Comparison of ENCODE assay signal across 9 cellular contexts in the genomic region with DNA sequence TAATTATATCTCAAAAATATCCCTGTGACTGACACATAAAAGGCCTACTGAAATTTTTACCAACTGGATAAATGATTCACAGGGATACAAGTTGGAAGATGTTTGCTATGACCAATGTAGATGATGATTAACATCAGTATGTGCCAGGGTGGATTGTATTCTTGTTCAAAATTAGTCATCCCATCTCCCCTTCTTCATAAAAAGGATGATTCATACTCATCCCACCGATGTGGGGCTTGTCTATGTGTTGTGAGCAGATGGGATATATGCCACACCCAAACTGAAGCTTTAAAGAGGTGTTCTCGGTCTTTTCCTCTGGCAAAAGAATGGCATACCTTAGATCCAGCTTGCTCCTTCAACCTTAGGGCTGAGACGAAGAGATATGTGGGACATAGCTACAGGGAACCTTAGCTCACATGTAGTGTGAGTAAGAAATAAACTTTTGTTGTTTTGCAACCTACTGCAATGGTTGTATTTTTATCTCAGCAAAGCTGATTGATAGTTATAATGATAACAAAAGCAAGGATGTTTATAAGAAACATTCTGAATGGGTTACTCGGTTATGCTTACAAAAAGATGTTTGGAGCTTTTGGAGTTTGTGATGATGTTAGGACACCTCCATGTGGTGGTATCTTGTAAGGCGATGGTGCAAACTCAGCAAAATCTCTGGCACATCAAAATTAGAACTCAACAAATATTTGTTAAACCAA. TPM values are rescaled to one million over a fixed set of nuclear protein-coding genes. Genes with fewer than 3 reads are reported as not detected.
A peak's percentile ranks its signal among the peaks of the same experiment; 100 is the strongest.
DNase-seq lines count a peak whose midpoint lies in the region; ATAC-seq, FAIRE-seq and TF ChIP-seq lines count a peak whose summit lies in the region.
"Had no signal": no experiment of that assay in that cellular context is flagged by ENCODE, and none has a peak within 500 bp of the region (broad histone marks: within the 10 kb centered on the region; RNA-seq: fewer than 3 reads in every experiment).

No MANE protein-coding gene starts in this region.

- H3K79me2 ChIP-seq in HCT116 (ENCODE audit: insufficient read depth, low read length) = no peaks in the 10 kb centered on the region

- H2AFZ ChIP-seq in HCT116 (ENCODE audit: low read depth, low read length, poor library complexity, severe bottlenecking) = peak overlapping the region; percentile 11

- no peak overlapping the region for H3K9ac ChIP-seq in HCT116 (ENCODE audit: low read length)

- peak; percentile 60 for TF ChIP-seq RAD21 in HCT116 (IDR thresholded peaks at IDR 0.05; ENCODE audit: low read depth)

- RAD21 ChIA-PET in HCT116 (lab: Charles Lee; ENCODE audit: low non-redundant PET in 1 of 2, low total read pairs in 2 of 2, uncharacterized antibody in 2 of 2, unreplicated experiment in 2 of 2) = no interaction called here

- in situ Hi-C loops in HAP-1 (cut with MboI; ENCODE audit: low sequenced_read_pairs) = no loop called here

- DNase-seq in NCI-H1417 (lab: John Stamatoyannopoulos, UW) (peak in 2 of 3 experiments; percentile 3 to 32), NCI-H1417 treated with DMSO at 0.1 percent for 48 hours (lab: John Stamatoyannopoulos, UW) (no peak), HCT116 (ENCODE audit: low read depth, low spot score) (peak; percentile 62), NCI-H446 treated with DMSO at 0.1 percent for 48 hours (lab: John Stamatoyannopoulos, UW) (peak; percentile 33), epithelial cell of proximal tubule (ENCODE audit: low read depth) (peak; percentile 81), small intestine (peak; percentile 20), uterus (no peak), HAP-1 (ENCODE audit: low spot score in 2 of 2) (no peak)

- H3K36me3 ChIP-seq in HCT116 (ENCODE audit: control insufficient read depth in 1 of 2, insufficient read depth in 2 of 2, low read length in 2 of 2) = no peaks in the 10 kb centered on the region
- H3K36me3 ChIP-seq in small intestine (ENCODE audit: control insufficient read depth in 2 of 2, insufficient read depth in 2 of 2, low read length in 2 of 2) = no peaks in the 10 kb centered on the region
- H3K36me3 ChIP-seq in uterus = no peaks in the 10 kb centered on the region
- H3K36me3 ChIP-seq in HAP-1 (replicated peaks) = no peaks in the 10 kb centered on the region

- peak overlapping the region in 1 of 2 experiments; percentile 1; a peak in 1 of 4 replicates for H3K4me3 ChIP-seq in HCT116 (replicated peaks in 1 of 2; ENCODE audit: low read depth in 1 of 2, low read length in 2 of 2)
- peak overlapping the region; percentile 22 for H3K4me3 ChIP-seq in epithelial cell of proximal tubule (ENCODE audit: low read depth, low read length)
- H3K4me3 ChIP-seq in small intestine (ENCODE audit: low read depth in 1 of 2, low read length in 2 of 2) = no peak overlapping the region
- H3K4me3 ChIP-seq in uterus = no peak overlapping the region
- H3K4me3 ChIP-seq in HAP-1 = no peak overlapping the region

- ATAC-seq in HCT116 = peak; percentile 80

- no peak for FAIRE-seq in small intestine (lab: Jason Lieb, UNC)

- no peaks in the 10 kb centered on the region for H3K9me2 ChIP-seq in HCT116 (ENCODE audit: insufficient read depth)

- H3K27ac ChIP-seq in HCT116 (ENCODE audit: low read depth, low read length) (no peak overlapping the region), small intestine (ENCODE audit: low read depth in 1 of 2, low read length in 1 of 2) (no peak overlapping the region), uterus (no peak overlapping the region)

- H3K9me3 ChIP-seq in HCT116 (ENCODE audit: control insufficient read depth in 1 of 2, insufficient read depth in 1 of 2, low read depth in 1 of 2, low read length in 2 of 2) = no peaks in the 10 kb centered on the region
- H3K9me3 ChIP-seq in small intestine (ENCODE audit: control insufficient read depth, low read depth) = no peaks in the 10 kb centered on the region
- H3K9me3 ChIP-seq in uterus = no peaks in the 10 kb centered on the region
- no peaks in the 10 kb centered on the region for H3K9me3 ChIP-seq in HAP-1

- CTCF ChIA-PET in HCT116 (lab: Charles Lee) = interaction anchor here (0.9 to 1.3 kb wide), 4 partner anchors 9 to 510 kb away, joined by 3 read pairs; no protein-coding TSS in a partner anchor

- H3K27me3 ChIP-seq in HCT116 (ENCODE audit: insufficient read depth, low read length) (no peaks in the 10 kb centered on the region), small intestine (ENCODE audit: control insufficient read depth in 2 of 2, insufficient read depth in 2 of 2, low read length in 2 of 2) (no peaks in the 10 kb centered on the region), uterus (no peaks in the 10 kb centered on the region), HAP-1 (ENCODE audit: low read depth) (no peaks in the 10 kb centered on the region)

- H3K4me1 ChIP-seq in HCT116 (ENCODE audit: control insufficient read depth in 1 of 2, insufficient read depth in 2 of 2, low read length in 2 of 2) = peaks cover 0 to 16% of the 10 kb centered on the region in 2 experiments; a peak in 2 of 4 replicates
- no peaks in the 10 kb centered on the region for H3K4me1 ChIP-seq in small intestine (ENCODE audit: control insufficient read depth in 2 of 2, insufficient read depth in 1 of 2, low read depth in 1 of 2, low read length in 1 of 2)
- H3K4me1 ChIP-seq in uterus = no peaks in the 10 kb centered on the region
- no peaks in the 10 kb centered on the region for H3K4me1 ChIP-seq in HAP-1

- BruUV-seq in HCT116 (replicated peaks; lab: Mats Ljungman, UMichigan) = no TSS peak

- TF ChIP-seq POLR2A in HCT116 (IDR thresholded peaks at IDR 0.05; ENCODE audit: borderline replicate concordance, extremely low read depth, insufficient read depth, insufficient read length) = no peak
- TF ChIP-seq POLR2A in uterus (IDR thresholded peaks at IDR 0.05) = no peak

- TF ChIP-seq CTCF in HCT116 (IDR thresholded peaks at IDR 0.05 in 2 of 3, conservative IDR thresholded peaks at IDR 0.05 in 1 of 3; ENCODE audit: borderline replicate concordance in 1 of 3, insufficient read depth in 1 of 3, low read depth in 2 of 3, low read length in 2 of 3) = peak; percentile 16 to 60 (median 43); a peak in 5 of 6 replicates
- TF ChIP-seq CTCF in epithelial cell of proximal tubule (conservative IDR thresholded peaks at IDR 0.05; ENCODE audit: low read depth, low read length) = peak; percentile 66
- no peak for TF ChIP-seq CTCF in uterus (IDR thresholded peaks at IDR 0.05)

- intact Hi-C loops in HCT116 (cut with micrococcal nuclease) = no loop called here
- intact Hi-C loops in uterus (cut with DNase I; ENCODE audit: low total_unique reads) = no loop called here

- peak overlapping the region; percentile 55 for H3K4me2 ChIP-seq in HCT116 (ENCODE audit: low read length)

- 47 to 64% (median 53%) methylated on average over 5 of the region's 5 CpGs for WGBS in small intestine, 3 donors

- H4K20me1 ChIP-seq in HCT116 (ENCODE audit: insufficient read depth) = no peaks in the 10 kb centered on the region

- POLR2A ChIA-PET in HCT116 (lab: Charles Lee) = no interaction called here

TF ChIP-seq in HCT116, 20 proteins besides CTCF, POLR2A, EP300 and RAD21:
- TF ChIP-seq, protein P1, sequence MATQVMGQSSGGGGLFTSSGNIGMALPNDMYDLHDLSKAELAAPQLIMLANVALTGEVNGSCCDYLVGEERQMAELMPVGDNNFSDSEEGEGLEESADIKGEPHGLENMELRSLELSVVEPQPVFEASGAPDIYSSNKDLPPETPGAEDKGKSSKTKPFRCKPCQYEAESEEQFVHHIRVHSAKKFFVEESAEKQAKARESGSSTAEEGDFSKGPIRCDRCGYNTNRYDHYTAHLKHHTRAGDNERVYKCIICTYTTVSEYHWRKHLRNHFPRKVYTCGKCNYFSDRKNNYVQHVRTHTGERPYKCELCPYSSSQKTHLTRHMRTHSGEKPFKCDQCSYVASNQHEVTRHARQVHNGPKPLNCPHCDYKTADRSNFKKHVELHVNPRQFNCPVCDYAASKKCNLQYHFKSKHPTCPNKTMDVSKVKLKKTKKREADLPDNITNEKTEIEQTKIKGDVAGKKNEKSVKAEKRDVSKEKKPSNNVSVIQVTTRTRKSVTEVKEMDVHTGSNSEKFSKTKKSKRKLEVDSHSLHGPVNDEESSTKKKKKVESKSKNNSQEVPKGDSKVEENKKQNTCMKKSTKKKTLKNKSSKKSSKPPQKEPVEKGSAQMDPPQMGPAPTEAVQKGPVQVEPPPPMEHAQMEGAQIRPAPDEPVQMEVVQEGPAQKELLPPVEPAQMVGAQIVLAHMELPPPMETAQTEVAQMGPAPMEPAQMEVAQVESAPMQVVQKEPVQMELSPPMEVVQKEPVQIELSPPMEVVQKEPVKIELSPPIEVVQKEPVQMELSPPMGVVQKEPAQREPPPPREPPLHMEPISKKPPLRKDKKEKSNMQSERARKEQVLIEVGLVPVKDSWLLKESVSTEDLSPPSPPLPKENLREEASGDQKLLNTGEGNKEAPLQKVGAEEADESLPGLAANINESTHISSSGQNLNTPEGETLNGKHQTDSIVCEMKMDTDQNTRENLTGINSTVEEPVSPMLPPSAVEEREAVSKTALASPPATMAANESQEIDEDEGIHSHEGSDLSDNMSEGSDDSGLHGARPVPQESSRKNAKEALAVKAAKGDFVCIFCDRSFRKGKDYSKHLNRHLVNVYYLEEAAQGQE (IDR thresholded peaks at IDR 0.05; ENCODE audit: low read depth) = no peak
- TF ChIP-seq FOSL1 (IDR thresholded peaks at IDR 0.05; ENCODE audit: low read depth) = peak; percentile 59; the same call in 1 of the 2 replicates
- TF ChIP-seq SP1 (IDR thresholded peaks at IDR 0.05; ENCODE audit: low read depth) = peak; percentile 51; the same call in 1 of the 2 replicates
- no peak for TF ChIP-seq EZH2phosphoT487 (IDR thresholded peaks at IDR 0.05; ENCODE audit: borderline replicate concordance)
- peak; percentile 47 for TF ChIP-seq JUND (IDR thresholded peaks at IDR 0.05)
- peak; percentile 27; the same call in 1 of the 2 replicates for TF ChIP-seq SIN3A (IDR thresholded peaks at IDR 0.05; ENCODE audit: low read depth)
- no peak for TF ChIP-seq CEBPB (IDR thresholded peaks at IDR 0.05; ENCODE audit: low read depth)
- TF ChIP-seq POLR2AphosphoS5 (IDR thresholded peaks at IDR 0.05; ENCODE audit: low read depth, low read length) = no peak
- no peak for TF ChIP-seq ELF1 (IDR thresholded peaks at IDR 0.05; ENCODE audit: borderline replicate concordance, low read depth)

RNA-seq across cellular contexts. Expression of a gene that starts 29.4 kb away (rescaled TPM):
- 2.5 TPM for total RNA-seq in HCT116 (2021; ENCODE audit: unreplicated experiment)
- 0.76 and 1.3 TPM in 2 replicates for polyA plus RNA-seq in HCT116 (2012)
- 0.22 and 0.58 TPM in 2 replicates for total RNA-seq in epithelial cell of proximal tubule
- under 1 TPM in 1 of 3 donors, not detected in 2; 0.10 TPM for polyA plus RNA-seq in small intestine
- 1 to 10 TPM in 1 of 4 donors, under 1 TPM in 1, not detected in 2; 0.52 to 2.4 TPM for total RNA-seq in uterus
- total RNA-seq: CD4-positive, CD25-positive, alpha-beta regulatory T cell had no signal
- polyA plus RNA-seq: CD4-positive, CD25-positive, alpha-beta regulatory T cell had no signal

RNA-seq across cellular contexts. Expression of a gene that starts 29.6 kb away (rescaled TPM):
- total RNA-seq in HCT116 (2021; ENCODE audit: unreplicated experiment) (11.3 TPM), epithelial cell of proximal tubule (9.5 and 13.0 TPM in 2 replicates), uterus (10 to 100 TPM; 13.1 to 50.3 (median 19.2) TPM)
- polyA plus RNA-seq in HCT116 (2012) = 2.8 and 3.5 TPM in 2 replicates
- polyA plus RNA-seq in small intestine = 1 to 10 TPM; 2.7 to 6.5 (median 4.7) TPM

Comparison
In these comparisons a context has a peak if more than half of its experiments do, and no peak if none do; other contexts are left out.
1. DNase-seq: peak in NCI-H1417 (2 of 3), HCT116 (single experiment), NCI-H446 treated with DMSO at 0.1 percent for 48 hours (single experiment), epithelial cell of proximal tubule (single experiment) and small intestine (single experiment); none in NCI-H1417 treated with DMSO at 0.1 percent for 48 hours (single experiment), uterus (0 of 2) and HAP-1 (0 of 2).
2. CTCF ChIP-seq: peak in HCT116 (3 of 3) and epithelial cell of proximal tubule (single experiment); none in uterus (0 of 4).